In the genomic region with DNA sequence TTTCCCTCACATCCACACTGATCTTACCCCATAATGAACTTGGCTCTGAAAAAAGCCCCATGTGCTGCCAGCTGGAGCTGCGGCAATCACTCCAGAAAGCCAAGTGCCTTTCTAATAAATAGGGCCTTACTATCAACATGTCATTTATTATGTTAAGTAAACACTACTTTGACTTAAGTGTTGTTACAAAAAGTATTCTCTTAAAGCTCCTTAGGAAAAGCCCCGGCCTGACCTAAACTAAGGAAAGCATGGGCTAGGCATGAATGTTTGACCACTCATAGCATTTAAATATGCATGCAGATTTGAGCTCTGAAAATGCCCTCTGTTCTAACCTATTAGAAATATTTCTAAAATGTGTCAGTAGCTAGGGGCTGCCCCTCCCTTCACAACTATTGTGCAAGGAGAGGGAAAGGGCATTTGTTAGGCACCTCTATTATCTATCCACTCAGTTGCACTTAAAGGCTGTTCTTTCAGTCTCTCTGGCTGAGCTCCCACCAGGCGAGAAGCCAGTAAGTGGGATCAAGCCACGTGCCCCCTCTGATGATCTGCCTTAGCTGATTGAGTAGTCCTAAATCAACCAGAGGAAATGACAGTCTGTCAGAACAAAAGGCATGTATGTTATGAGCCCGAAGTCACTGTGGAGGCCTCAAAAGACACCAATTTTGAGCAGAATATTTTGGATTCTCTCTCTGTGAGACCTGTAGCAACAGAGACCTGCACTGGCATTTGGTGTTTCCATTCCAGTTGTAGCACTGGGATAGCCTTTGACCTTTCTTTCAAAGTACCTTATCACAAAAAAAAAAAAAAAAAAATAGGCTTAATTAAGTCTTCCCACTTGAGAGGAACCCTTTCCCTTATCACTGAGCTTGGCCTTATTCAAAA, we compare ENCODE assay signal across 10 cellular contexts.
DNase-seq lines count a peak whose midpoint lies in the region; ATAC-seq and TF ChIP-seq lines count a peak whose summit lies in the region.
"Had no signal": no experiment of that assay in that cellular context is flagged by ENCODE, and none has a peak within 500 bp of the region (broad histone marks: within the 10 kb centered on the region; RNA-seq: fewer than 3 reads in every experiment).

No MANE protein-coding gene starts in this region.

- no peaks in the 10 kb centered on the region for H3K27me3 ChIP-seq in aorta (ENCODE audit: control insufficient read depth in 1 of 2, insufficient read depth in 2 of 2, low read length in 1 of 2)

- no peak for TF ChIP-seq CTCF in VCaP (conservative IDR thresholded peaks at IDR 0.05)

- H3K9me3 ChIP-seq in aorta (ENCODE audit: control insufficient read depth, low read length): no peaks in the 10 kb centered on the region
- H3K9me3 ChIP-seq: spleen had no signal

- peaks cover 0 to 1% of the 10 kb centered on the region in 2 donors for H3K4me1 ChIP-seq in aorta (ENCODE audit: control insufficient read depth in 1 of 2, insufficient read depth in 2 of 2, low read length in 2 of 2)

- 21 to 26% methylated on average over 5 of the region's 5 CpGs for WGBS in aorta, 2 donors

- H3K4me3 ChIP-seq in aorta (ENCODE audit: low read length in 2 of 2): no peak overlapping the region
- H3K4me3 ChIP-seq: coronary artery, spleen had no signal

- intact Hi-C loops in Right ventricle myocardium inferior (cut with DNase I): loop anchor here (2.0 to 5.0 kb wide), 2 partner anchors 76 to 167 kb away; a partner anchor contains a TSS
- intact Hi-C loops in cardiac septum (cut with DNase I): loop anchor here (5.0 kb wide), 1 partner anchor 76 kb away; a partner anchor contains a TSS
- intact Hi-C loops in aorta (cut with DNase I): no loop called here

- peak; percentile 83 for DNase-seq in Right ventricle myocardium inferior (ENCODE audit: missing footprints)
- DNase-seq in cardiac septum (ENCODE audit: low spot score): no peak
- DNase-seq in islet precursor cell: peak; percentile 53
- no peak for DNase-seq in aorta
- no peak for DNase-seq in cortex of kidney (lab: John Stamatoyannopoulos, UW)
- DNase-seq in activated gamma-delta T cell (lab: John Stamatoyannopoulos, UW): no peak
- DNase-seq: spleen had no signal

- no peaks in the 10 kb centered on the region for H3K36me3 ChIP-seq in aorta (ENCODE audit: control insufficient read depth in 1 of 2, insufficient read depth in 2 of 2, low read length in 1 of 2)
- H3K36me3 ChIP-seq: spleen had no signal

- ATAC-seq in Right ventricle myocardium inferior (peak; percentile 90), aorta (ENCODE audit: low FRiP score) (peak; percentile 75), HG03571 (IDR thresholded peaks at IDR 0.05; ENCODE audit: unreplicated experiment) (no peak)

- H3K27ac ChIP-seq in VCaP: peak overlapping the region; percentile 34
- H3K27ac ChIP-seq in aorta (ENCODE audit: low read depth in 1 of 2, low read length in 2 of 2): no peak overlapping the region
- H3K27ac ChIP-seq: spleen had no signal

Comparison
In these comparisons a context has a peak if more than half of its experiments do, and no peak if none do; other contexts are left out.
1. DNase-seq: peak in Right ventricle myocardium inferior (single experiment) and islet precursor cell (single experiment); none in cardiac septum (single experiment), aorta (0 of 2), cortex of kidney (single experiment) and activated gamma-delta T cell (single experiment).
2. intact Hi-C loops: an anchor here in Right ventricle myocardium inferior (2.0 to 5.0 kb wide) and cardiac septum (5.0 kb wide); none called in aorta.